In the genomic region with DNA sequence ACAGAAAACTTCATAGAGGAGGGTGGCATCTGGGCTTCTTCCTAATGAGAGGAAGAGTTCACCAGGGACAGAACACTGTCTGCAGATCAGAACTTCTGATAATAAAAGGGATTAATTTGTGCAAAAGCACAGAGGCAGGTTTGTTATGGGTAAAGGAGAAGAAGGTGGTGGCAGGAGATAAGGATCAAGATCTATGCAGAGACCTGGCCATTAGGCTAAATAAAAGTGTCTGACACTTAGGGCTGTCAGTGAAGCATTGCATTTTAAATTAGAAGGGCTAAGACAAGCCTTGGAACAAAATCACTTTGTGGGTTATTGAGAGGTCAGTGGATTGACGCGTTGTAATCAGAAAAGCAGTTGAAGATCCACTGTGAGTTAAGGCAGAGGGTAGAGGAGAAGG, we compare ENCODE assay signal across 21 cellular contexts.
"Had no signal": no experiment of that assay in that cellular context is flagged by ENCODE, and none has a peak within 500 bp of the region (broad histone marks: within the 10 kb centered on the region; RNA-seq: fewer than 3 reads in every experiment).

No MANE protein-coding gene starts in this region.

- ATAC-seq: activated CD8-positive, alpha-beta T cell treated with anti-CD3 and anti-CD28 coated beads for 36 hours; body of pancreas; left cardiac atrium; naive thymus-derived CD4-positive, alpha-beta T cell; psoas muscle; right lobe of liver had no signal

- DNase-seq: activated CD4-positive, alpha-beta T cell treated with anti-CD3 and anti-CD28 coated beads, Interleukin-2, amount 10 ng/mL, durations not matched to agents 24 days and 14 days; activated CD4-positive, CD25-positive, alpha-beta regulatory T cell; activated CD8-positive, alpha-beta T cell treated with anti-CD3 and anti-CD28 coated beads for 36 hours; activated naive CD4-positive, alpha-beta T cell treated with Interleukin-2 at 50 U/mL for 16 hours; activated naive CD8-positive, alpha-beta T cell treated with anti-CD3 and anti-CD28 coated beads, Interleukin-2, amount 10 ng/mL, durations not matched to agents 7 days and 5 days; activated T-cell treated with anti-CD3 and anti-CD28 coated beads, Interleukin-2, amount 50 U/mL, for 1 hour; body of pancreas; central memory CD4-positive, alpha-beta T cell; dorsolateral prefrontal cortex; foreskin fibroblast; hippocampal formation; left cardiac atrium; mesenchymal stem cell; naive thymus-derived CD4-positive, alpha-beta T cell; psoas muscle; right lobe of liver; small intestine; stimulated activated CD4-positive, alpha-beta T cell treated with anti-CD3 and anti-CD28 coated beads, Interleukin-15, amount 100 ng/mL, for 24 hours; stimulated activated CD4-positive, alpha-beta T cell treated with anti-CD3 and anti-CD28 coated beads, Interleukin-2, amount 100 ng/mL, for 48 hours had no signal

- H3K27me3 ChIP-seq: body of pancreas, dorsolateral prefrontal cortex, right lobe of liver, tibial nerve had no signal

- H3K4me3 ChIP-seq: body of pancreas, dorsolateral prefrontal cortex, psoas muscle, right lobe of liver, tibial nerve had no signal

- H3K4me1 ChIP-seq: body of pancreas, psoas muscle, right lobe of liver had no signal

- H3K9me3 ChIP-seq: body of pancreas, psoas muscle, right lobe of liver, tibial nerve had no signal

- H3K27ac ChIP-seq: body of pancreas, dorsolateral prefrontal cortex, epithelial cell of prostate, psoas muscle, right lobe of liver, tibial nerve had no signal

- H3K36me3 ChIP-seq: right lobe of liver had no signal
